Comparison of ENCODE assay signal across 19 cellular contexts in the genomic region with DNA sequence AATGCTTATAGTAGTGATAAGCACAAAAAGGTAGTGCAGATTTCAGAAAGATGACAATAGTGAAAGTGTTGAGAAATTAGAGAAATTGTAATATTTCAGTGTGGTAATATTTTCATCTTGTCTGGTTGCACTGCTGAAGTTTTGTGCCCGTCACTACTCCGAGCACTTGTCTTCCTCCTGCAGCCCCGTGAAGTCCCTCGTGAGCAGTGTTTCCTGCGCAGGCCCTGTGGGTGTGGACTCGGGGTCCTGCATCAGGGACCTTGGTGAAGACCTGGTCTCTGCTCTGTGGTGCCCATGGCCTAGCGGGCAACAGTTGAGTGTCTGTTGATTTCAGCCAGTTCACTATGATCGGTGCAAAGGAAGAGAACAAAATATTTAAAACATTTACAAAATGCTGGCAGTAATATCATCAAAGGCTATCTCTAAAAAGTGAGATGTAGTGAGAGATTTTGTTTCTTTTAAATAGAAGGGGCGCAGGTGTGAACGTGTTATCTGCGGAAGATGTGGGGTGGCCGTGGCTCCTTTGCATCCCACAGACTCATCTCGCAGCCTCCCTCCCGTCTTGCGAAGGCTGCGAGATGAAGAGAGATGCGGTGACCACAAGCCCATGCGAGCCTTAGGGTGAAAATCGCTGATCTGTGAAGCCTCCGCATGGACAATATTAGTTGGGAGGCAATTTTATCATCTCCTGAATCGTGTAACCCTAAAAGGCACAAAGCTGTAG.
"Had no signal": no experiment of that assay in that cellular context is flagged by ENCODE, and none has a peak within 500 bp of the region (broad histone marks: within the 10 kb centered on the region; RNA-seq: fewer than 3 reads in every experiment).

No MANE protein-coding gene starts in this region.

- H3K27me3 Mint-ChIP-seq: activated naive CD4-positive, alpha-beta T cell treated with anti-CD3 and anti-CD28 coated beads, Interleukin-2, amount 50 U/mL, for 24 hours; memory B cell; stimulated activated naive CD8-positive, alpha-beta T cell treated with anti-CD3 and anti-CD28 coated beads, Interleukin-15, Interleukin-2, amounts not matched to agents 100 ng/mL and 50 ng/mL, for 24 hours; type B pancreatic cell had no signal

- H3K27ac ChIP-seq: cardiac muscle cell, esophagus squamous epithelium, heart right ventricle had no signal

- ATAC-seq: activated CD4-positive, CD25-positive, alpha-beta regulatory T cell treated with anti-CD3 and anti-CD28 coated beads, Interleukin-2, amount 50 U/mL, for 24 hours; heart right ventricle had no signal

- H3K27me3 ChIP-seq: cardiac muscle cell, esophagus squamous epithelium, heart right ventricle had no signal

- DNase-seq: activated CD4-positive, alpha-beta T cell treated with anti-CD3 and anti-CD28 coated beads, Interleukin-2, amount 50 U/mL, for 1 hour; activated effector memory CD4-positive, alpha-beta T cell treated with anti-CD3 and anti-CD28 coated beads, Interleukin-2, amount 50 U/mL, for 16 hours; activated T-cell treated with anti-CD3 and anti-CD28 coated beads, Interleukin-2, amount 50 U/mL, for 72 hours; amygdala; dermis blood vessel endothelial cell; effector memory CD4-positive, alpha-beta T cell; esophagus squamous epithelium; heart right ventricle; stimulated activated CD4-positive, alpha-beta T cell treated with anti-CD3 and anti-CD28 coated beads, Interleukin-12 subunit alpha, Interleukin-12 subunit beta, amount 100 ng/mL, for 4 hours; stimulated activated CD4-positive, alpha-beta T cell treated with anti-CD3 and anti-CD28 coated beads, Interleukin-1b, Interleukin-23, amount 100 ng/mL, for 48 hours; stimulated activated CD8-positive, alpha-beta memory T cell treated with anti-CD3 and anti-CD28 coated beads, Interleukin-4, amount 100 ng/mL, for 48 hours had no signal

- H3K9me3 Mint-ChIP-seq: activated naive CD4-positive, alpha-beta T cell treated with anti-CD3 and anti-CD28 coated beads, Interleukin-2, amount 50 U/mL, for 24 hours; activated T-cell treated with anti-CD3 and anti-CD28 coated beads, Interleukin-2, amount 50 U/mL, for 72 hours; memory B cell; stimulated activated naive CD8-positive, alpha-beta T cell treated with anti-CD3 and anti-CD28 coated beads, Interleukin-15, Interleukin-2, amounts not matched to agents 100 ng/mL and 50 ng/mL, for 24 hours; T-helper 1 cell treated with Interleukin-12 subunit alpha and Interleukin-12 subunit beta and Interleukin-4 antibody, amounts not matched to agents 30 μg/mL and 1 μg/mL, for 36 hours; type B pancreatic cell had no signal

- H3K4me1 ChIP-seq: esophagus squamous epithelium, heart right ventricle had no signal

- H3K4me3 Mint-ChIP-seq: activated naive CD4-positive, alpha-beta T cell treated with anti-CD3 and anti-CD28 coated beads, Interleukin-2, amount 50 U/mL, for 24 hours; memory B cell; nephron; T-helper 1 cell treated with Interleukin-12 subunit alpha and Interleukin-12 subunit beta and Interleukin-4 antibody, amounts not matched to agents 30 μg/mL and 1 μg/mL, for 36 hours; type B pancreatic cell had no signal

- H3K9me3 ChIP-seq: esophagus squamous epithelium, heart right ventricle had no signal

- H3K27ac Mint-ChIP-seq: activated naive CD4-positive, alpha-beta T cell treated with anti-CD3 and anti-CD28 coated beads, Interleukin-2, amount 50 U/mL, for 24 hours; activated T-cell treated with anti-CD3 and anti-CD28 coated beads, Interleukin-2, amount 50 U/mL, for 72 hours; memory B cell; nephron; stimulated activated naive CD8-positive, alpha-beta T cell treated with anti-CD3 and anti-CD28 coated beads, Interleukin-15, Interleukin-2, amounts not matched to agents 100 ng/mL and 50 ng/mL, for 24 hours; T-helper 1 cell treated with Interleukin-12 subunit alpha and Interleukin-12 subunit beta and Interleukin-4 antibody, amounts not matched to agents 30 μg/mL and 1 μg/mL, for 36 hours; type B pancreatic cell had no signal

- H3K4me1 Mint-ChIP-seq: memory B cell, nephron had no signal

- H3K4me3 ChIP-seq: cardiac muscle cell, esophagus squamous epithelium, heart right ventricle had no signal
